ENCODE assay signal across 22 cellular contexts in genomic region chr12:111038941-111039340, GRCh38. TPM values are rescaled to one million over a fixed set of nuclear protein-coding genes. Genes with fewer than 3 reads are reported as not detected.
"Had no signal": no experiment of that assay in that cellular context is flagged by ENCODE, and none has a peak within 500 bp of the region (broad histone marks: within the 10 kb centered on the region; RNA-seq: fewer than 3 reads in every experiment).

No MANE protein-coding gene starts in this region.

- DNase-seq: cortex of kidney; dorsolateral prefrontal cortex; effector CD8-positive, alpha-beta T cell; foreskin melanocyte; heart left ventricle; hippocampal formation; natural killer cell; nucleus accumbens; ovary; small intestine; stimulated activated CD4-positive, alpha-beta T cell treated with anti-CD3 and anti-CD28 coated beads, Interleukin-2, amount 100 ng/mL, for 48 hours; stimulated activated CD8-positive, alpha-beta memory T cell treated with anti-CD3 and anti-CD28 coated beads, Interleukin-4, amount 100 ng/mL, for 48 hours; stimulated activated naive CD8-positive, alpha-beta T cell treated with anti-CD3 and anti-CD28 coated beads, Interleukin-15, Interleukin-2, amounts not matched to agents 100 U/mL and 50 U/mL, for 24 hours had no signal

- ATAC-seq: heart left ventricle; left lobe of liver; natural killer cell; stimulated activated effector memory CD8-positive, alpha-beta T cell treated with anti-CD3 and anti-CD28 coated beads, Interleukin-12 subunit alpha, Interleukin-12 subunit beta, amount 100 ng/mL, for 72 hours; stimulated activated naive CD8-positive, alpha-beta T cell treated with anti-CD3 and anti-CD28 coated beads, Interleukin-15, Interleukin-2, amounts not matched to agents 100 U/mL and 50 U/mL, for 24 hours had no signal

- H3K4me3 Mint-ChIP-seq: natural killer cell; neural progenitor cell; stimulated activated effector memory CD8-positive, alpha-beta T cell treated with anti-CD3 and anti-CD28 coated beads, Interleukin-12 subunit alpha, Interleukin-12 subunit beta, amount 100 ng/mL, for 72 hours; type B pancreatic cell had no signal

- H3K27ac ChIP-seq: heart left ventricle, neural progenitor cell, ovary, right atrium auricular region, suprapubic skin had no signal

- H3K36me3 Mint-ChIP-seq: natural killer cell; stimulated activated effector memory CD8-positive, alpha-beta T cell treated with anti-CD3 and anti-CD28 coated beads, Interleukin-12 subunit alpha, Interleukin-12 subunit beta, amount 100 ng/mL, for 72 hours; type B pancreatic cell had no signal

- H2AFZ ChIP-seq: neural progenitor cell had no signal

- H3K4me3 ChIP-seq: dorsolateral prefrontal cortex, heart left ventricle, neural progenitor cell, ovary, right atrium auricular region, suprapubic skin, thyroid gland had no signal

- H3K27ac Mint-ChIP-seq: natural killer cell; neural progenitor cell; stimulated activated effector memory CD8-positive, alpha-beta T cell treated with anti-CD3 and anti-CD28 coated beads, Interleukin-12 subunit alpha, Interleukin-12 subunit beta, amount 100 ng/mL, for 72 hours; type B pancreatic cell had no signal

- H3K9me3 Mint-ChIP-seq: natural killer cell; neural progenitor cell; stimulated activated effector memory CD8-positive, alpha-beta T cell treated with anti-CD3 and anti-CD28 coated beads, Interleukin-12 subunit alpha, Interleukin-12 subunit beta, amount 100 ng/mL, for 72 hours; type B pancreatic cell had no signal

- H3K9me3 ChIP-seq: heart left ventricle, suprapubic skin, thyroid gland had no signal

- H3K4me2 ChIP-seq: neural progenitor cell had no signal

- H3K36me3 ChIP-seq: heart left ventricle, neural progenitor cell, ovary, right atrium auricular region, suprapubic skin, thyroid gland had no signal

RNA-seq across cellular contexts. Expression of gene CUX2, which starts 5.0 kb away (rescaled TPM):
- total RNA-seq: glomerular endothelial cell, myocyte, right atrium auricular region had no signal
- polyA plus RNA-seq: heart left ventricle had no signal
